30 cellular contexts compared by ENCODE assay signal in genomic region chr17:79203016-79203415, GRCh38.
DNase-seq lines count a peak whose midpoint lies in the region; ATAC-seq and TF ChIP-seq lines count a peak whose summit lies in the region.
"Had no signal": no experiment of that assay in that cellular context is flagged by ENCODE, and none has a peak within 500 bp of the region (broad histone marks: within the 10 kb centered on the region; RNA-seq: fewer than 3 reads in every experiment).

No MANE protein-coding gene starts in this region.

- WGBS in H9 (ENCODE audit: extremely low coverage, insufficient read length, low lambda C conversion rate): no CpG with 5 or more reads among the region's 9 CpGs
- 88 to 90% methylated on average over 3 to 4 of the region's 9 CpGs for WGBS in endodermal cell (ENCODE audit: insufficient coverage in 1 of 2, insufficient read length in 1 of 2), 2 experiments

- no peak overlapping the region for H4K91ac ChIP-seq in H9 (ENCODE audit: insufficient read length, low read depth, low read length)

- no peak overlapping the region for H2BK15ac ChIP-seq in H9 (ENCODE audit: low read depth, low read length)

- no peak overlapping the region for H4K8ac ChIP-seq in H9 (replicated peaks; ENCODE audit: insufficient read length, low read depth, low read length)

- no peak overlapping the region for H3K56ac ChIP-seq in H9 (ENCODE audit: insufficient read length, low read depth, low read length)

- no peaks in the 10 kb centered on the region for H3K27me3 ChIP-seq in DOHH2 (ENCODE audit: control insufficient read depth, low read length)
- no peaks in the 10 kb centered on the region for H3K27me3 ChIP-seq in H9 (ENCODE audit: insufficient read depth, low read length)
- H3K27me3 ChIP-seq in endodermal cell (ENCODE audit: control insufficient read depth, insufficient read depth, low read length, poor library complexity, severe bottlenecking): no peaks in the 10 kb centered on the region

- H2AK5ac ChIP-seq in H9 (ENCODE audit: insufficient read length, low read length): no peak overlapping the region

- H4K5ac ChIP-seq in H9 (ENCODE audit: insufficient read length, low read depth, low read length): no peak overlapping the region

- H3K27me3 Mint-ChIP-seq in H9 (ENCODE audit: low read depth) (peaks cover 1% of the 10 kb centered on the region), endodermal cell (ENCODE audit: insufficient read depth) (no peaks in the 10 kb centered on the region)
- H3K27me3 Mint-ChIP-seq in activated T-helper 1 cell treated with anti-CD3 and anti-CD28 coated beads, Interleukin-12 subunit alpha, Interleukin-12 subunit beta, Interleukin-2, Interleukin-4 antibody, amounts not matched to agents 30 ng/mL and 10 ng/mL and 1 ng/mL, durations not matched to agents 14 hours and 24 hours and 36 hours (ENCODE audit: insufficient read depth): peaks cover 5% of the 10 kb centered on the region

- H2BK120ac ChIP-seq in H9 (ENCODE audit: low read depth, low read length, poor library complexity, severe bottlenecking): no peak overlapping the region

- intact Hi-C loops in mucosa of descending colon (cut with DNase I, micrococcal nuclease): no loop called here
- intact Hi-C loops in activated T-helper 1 cell treated with anti-CD3 and anti-CD28 coated beads, Interleukin-12 subunit alpha, Interleukin-12 subunit beta, Interleukin-2, Interleukin-4 antibody, amounts not matched to agents 30 ng/mL and 10 ng/mL and 1 ng/mL, durations not matched to agents 14 hours and 24 hours and 36 hours (cut with micrococcal nuclease): no loop called here

- H3K4me2 ChIP-seq in DOHH2 (ENCODE audit: low read length) (no peak overlapping the region), H9 (ENCODE audit: insufficient read depth, insufficient read length, low read length) (no peak overlapping the region)

- no peak overlapping the region for H3K27ac ChIP-seq in DOHH2 (ENCODE audit: low read depth, low read length)
- no peak overlapping the region for H3K27ac ChIP-seq in H9 (ENCODE audit: insufficient read length, low read depth, low read length)
- no peak overlapping the region for H3K27ac ChIP-seq in endodermal cell (ENCODE audit: low read depth, low read length)
- H3K27ac ChIP-seq: adrenal gland, esophagus squamous epithelium, GM23248, SJSA1, tibial nerve had no signal

- no peaks in the 10 kb centered on the region for H3K79me2 ChIP-seq in DOHH2 (ENCODE audit: control insufficient read depth, low read length)
- no peaks in the 10 kb centered on the region for H3K79me2 ChIP-seq in H9 (ENCODE audit: insufficient read depth, low read length)

- no peak overlapping the region for H2BK5ac ChIP-seq in H9 (ENCODE audit: insufficient read length, low read length)

- H3K27ac Mint-ChIP-seq in H9: no peak overlapping the region
- H3K27ac Mint-ChIP-seq in endodermal cell: no peak overlapping the region
- no peak overlapping the region for H3K27ac Mint-ChIP-seq in activated T-helper 1 cell treated with anti-CD3 and anti-CD28 coated beads, Interleukin-12 subunit alpha, Interleukin-12 subunit beta, Interleukin-2, Interleukin-4 antibody, amounts not matched to agents 30 ng/mL and 10 ng/mL and 1 ng/mL, durations not matched to agents 14 hours and 24 hours and 36 hours
- H3K27ac Mint-ChIP-seq: activated CD4-positive, alpha-beta memory T cell treated with anti-CD3 and anti-CD28 coated beads, Interleukin-2, amount 10 ng/mL, durations not matched to agents 7 days and 5 days; activated naive CD4-positive, alpha-beta T cell treated with anti-CD3 and anti-CD28 coated beads, Interleukin-2, amount 10 ng/mL, durations not matched to agents 7 days and 5 days; natural killer cell treated with Interleukin-12 subunit alpha and Interleukin-12 subunit beta and Interleukin-15 and Interleukin-18, amount 100 ng/mL, for 72 hours; T-helper 1 cell treated with Interleukin-12 subunit alpha and Interleukin-12 subunit beta and Interleukin-4 antibody, amounts not matched to agents 30 μg/mL and 1 μg/mL, for 36 hours had no signal

- no peak for DNase-seq in H9
- DNase-seq in NCI-H69 (lab: John Stamatoyannopoulos, UW): peak; percentile 29
- DNase-seq in endodermal cell: peak; percentile 74
- DNase-seq in dermis blood vessel endothelial cell: no peak
- DNase-seq in mucosa of descending colon: no peak
- no peak for DNase-seq in activated T-helper 1 cell treated with anti-CD3 and anti-CD28 coated beads, Interleukin-12 subunit alpha, Interleukin-12 subunit beta, Interleukin-2, Interleukin-4 antibody, amounts not matched to agents 30 ng/mL and 10 ng/mL and 1 ng/mL, durations not matched to agents 14 hours and 24 hours and 36 hours (ENCODE audit: low spot score)
- DNase-seq in T-helper 9 cell: no peak
- DNase-seq: activated CD4-positive, alpha-beta memory T cell treated with anti-CD3 and anti-CD28 coated beads, Interleukin-2, amount 10 ng/mL, durations not matched to agents 7 days and 5 days; activated CD4-positive, alpha-beta T cell treated with anti-CD3 and anti-CD28 coated beads for 1 hour; activated CD8-positive, alpha-beta memory T cell treated with anti-CD3 and anti-CD28 coated beads, Interleukin-2, amount 50 U/mL, for 4 hours; activated naive CD4-positive, alpha-beta T cell treated with anti-CD3 and anti-CD28 coated beads, Interleukin-2, amount 10 ng/mL, durations not matched to agents 7 days and 5 days; adrenal gland; AML-193; CD4-positive, alpha-beta memory T cell; cerebellar nuclear complex; esophagus squamous epithelium; foreskin melanocyte; NCI-H1105; NCI-H2029; NCI-H526 treated with DMSO at 0.1 percent for 48 hours; RPMI8226; stimulated activated CD4-positive, alpha-beta T cell treated with anti-CD3 and anti-CD28 coated beads, Interleukin-4, amount 100 ng/mL, for 24 hours had no signal

- H3K23me2 ChIP-seq in H9 (ENCODE audit: insufficient read length, low read depth, low read length, poor library complexity, severe bottlenecking): no peaks in the 10 kb centered on the region

- H3K9me3 Mint-ChIP-seq in H9: no peaks in the 10 kb centered on the region
- no peaks in the 10 kb centered on the region for H3K9me3 Mint-ChIP-seq in endodermal cell
- no peaks in the 10 kb centered on the region for H3K9me3 Mint-ChIP-seq in activated T-helper 1 cell treated with anti-CD3 and anti-CD28 coated beads, Interleukin-12 subunit alpha, Interleukin-12 subunit beta, Interleukin-2, Interleukin-4 antibody, amounts not matched to agents 30 ng/mL and 10 ng/mL and 1 ng/mL, durations not matched to agents 14 hours and 24 hours and 36 hours
- H3K9me3 Mint-ChIP-seq: activated CD4-positive, alpha-beta memory T cell treated with anti-CD3 and anti-CD28 coated beads, Interleukin-2, amount 10 ng/mL, durations not matched to agents 7 days and 5 days; activated naive CD4-positive, alpha-beta T cell treated with anti-CD3 and anti-CD28 coated beads, Interleukin-2, amount 10 ng/mL, durations not matched to agents 7 days and 5 days; CD4-positive, alpha-beta memory T cell; natural killer cell treated with Interleukin-12 subunit alpha and Interleukin-12 subunit beta and Interleukin-15 and Interleukin-18, amount 100 ng/mL, for 72 hours; T-helper 1 cell treated with Interleukin-12 subunit alpha and Interleukin-12 subunit beta and Interleukin-4 antibody, amounts not matched to agents 30 μg/mL and 1 μg/mL, for 36 hours had no signal

- no peaks in the 10 kb centered on the region; the same call in 1 of the 2 replicates for H4K20me1 ChIP-seq in DOHH2 (ENCODE audit: control insufficient read depth, insufficient read depth, low read depth, low read length)
- no peaks in the 10 kb centered on the region for H4K20me1 ChIP-seq in H9 (ENCODE audit: control insufficient read depth, insufficient read depth, insufficient read length)

- H3K9ac ChIP-seq in H9 (ENCODE audit: extremely low read depth, insufficient read length, low read length) (no peak overlapping the region), endodermal cell (ENCODE audit: extremely low read depth, low read length, poor library complexity, severe bottlenecking) (no peak overlapping the region)
- H3K9ac ChIP-seq: GM23248 had no signal

- H3K4me3 ChIP-seq in DOHH2 (ENCODE audit: low read length) (no peak overlapping the region), endodermal cell (ENCODE audit: low read length) (no peak overlapping the region), mucosa of descending colon (no peak overlapping the region)
- H3K4me3 ChIP-seq: adrenal gland, esophagus squamous epithelium, GM23248, lung, SJSA1, tibial nerve had no signal

- ATAC-seq in mucosa of descending colon: no peak
- ATAC-seq: natural killer cell treated with Interleukin-12 subunit alpha and Interleukin-12 subunit beta and Interleukin-15 and Interleukin-18, amount 100 ng/mL, for 72 hours had no signal

- no peak overlapping the region for H3K18ac ChIP-seq in H9 (ENCODE audit: insufficient read length, low read depth, low read length)

- H3K14ac ChIP-seq in H9 (ENCODE audit: insufficient read depth, low read length): no peak overlapping the region

- no peak overlapping the region for H2AFZ ChIP-seq in H9 (ENCODE audit: low read length)
- H2AFZ ChIP-seq: GM23248 had no signal

- TF ChIP-seq CTCF in DOHH2 (IDR thresholded peaks at IDR 0.05; ENCODE audit: low read depth, low read length, poor library complexity, severe bottlenecking) (peak; percentile 26), H9 (conservative IDR thresholded peaks at IDR 0.05) (peak; percentile 50), endodermal cell (conservative IDR thresholded peaks at IDR 0.05) (peak; percentile 56), mucosa of descending colon (IDR thresholded peaks at IDR 0.05) (no peak)

- H3K4me3 Mint-ChIP-seq in H9 (no peak overlapping the region), endodermal cell (no peak overlapping the region)
- H3K4me3 Mint-ChIP-seq in activated T-helper 1 cell treated with anti-CD3 and anti-CD28 coated beads, Interleukin-12 subunit alpha, Interleukin-12 subunit beta, Interleukin-2, Interleukin-4 antibody, amounts not matched to agents 30 ng/mL and 10 ng/mL and 1 ng/mL, durations not matched to agents 14 hours and 24 hours and 36 hours: no peak overlapping the region
- H3K4me3 Mint-ChIP-seq: activated CD4-positive, alpha-beta memory T cell treated with anti-CD3 and anti-CD28 coated beads, Interleukin-2, amount 10 ng/mL, durations not matched to agents 7 days and 5 days; activated naive CD4-positive, alpha-beta T cell treated with anti-CD3 and anti-CD28 coated beads, Interleukin-2, amount 10 ng/mL, durations not matched to agents 7 days and 5 days; brain; CD4-positive, alpha-beta memory T cell; natural killer cell treated with Interleukin-12 subunit alpha and Interleukin-12 subunit beta and Interleukin-15 and Interleukin-18, amount 100 ng/mL, for 72 hours; T-helper 1 cell treated with Interleukin-12 subunit alpha and Interleukin-12 subunit beta and Interleukin-4 antibody, amounts not matched to agents 30 μg/mL and 1 μg/mL, for 36 hours had no signal

- H3K4me1 ChIP-seq in DOHH2 (ENCODE audit: control insufficient read depth, low read length) (no peaks in the 10 kb centered on the region), H9 (ENCODE audit: insufficient read depth, low read length) (peaks cover 10% of the 10 kb centered on the region; the same call in 1 of the 2 replicates), endodermal cell (ENCODE audit: control insufficient read depth, insufficient read depth, low read length) (no peaks in the 10 kb centered on the region), mucosa of descending colon (ENCODE audit: low read depth) (no peaks in the 10 kb centered on the region)
- H3K4me1 ChIP-seq: adrenal gland, esophagus squamous epithelium, tibial nerve had no signal

- no peak overlapping the region for H2BK12ac ChIP-seq in H9 (ENCODE audit: insufficient read length, low read depth, low read length)

- H3K4me1 Mint-ChIP-seq in H9 (peaks cover 29 to 38% of the 10 kb centered on the region in 2 experiments), endodermal cell (peaks cover 10% of the 10 kb centered on the region)
- no peaks in the 10 kb centered on the region for H3K4me1 Mint-ChIP-seq in activated T-helper 1 cell treated with anti-CD3 and anti-CD28 coated beads, Interleukin-12 subunit alpha, Interleukin-12 subunit beta, Interleukin-2, Interleukin-4 antibody, amounts not matched to agents 30 ng/mL and 10 ng/mL and 1 ng/mL, durations not matched to agents 14 hours and 24 hours and 36 hours (ENCODE audit: low read depth)
- H3K4me1 Mint-ChIP-seq: activated CD4-positive, alpha-beta memory T cell treated with anti-CD3 and anti-CD28 coated beads, Interleukin-2, amount 10 ng/mL, durations not matched to agents 7 days and 5 days; activated naive CD4-positive, alpha-beta T cell treated with anti-CD3 and anti-CD28 coated beads, Interleukin-2, amount 10 ng/mL, durations not matched to agents 7 days and 5 days; CD4-positive, alpha-beta memory T cell had no signal

- no peaks in the 10 kb centered on the region for H3K79me1 ChIP-seq in H9 (ENCODE audit: insufficient read depth, low read depth, low read length, poor library complexity, severe bottlenecking)

- H2BK20ac ChIP-seq in H9 (ENCODE audit: low read depth, low read length, poor library complexity, severe bottlenecking): no peak overlapping the region

- H3F3A ChIP-seq in DOHH2 (ENCODE audit: control insufficient read depth, insufficient read depth): no peaks in the 10 kb centered on the region

- H3K36me3 Mint-ChIP-seq in H9 (ENCODE audit: insufficient read depth in 1 of 3, low read depth in 3 of 3): no peaks in the 10 kb centered on the region
- H3K36me3 Mint-ChIP-seq in endodermal cell (ENCODE audit: low read depth): no peaks in the 10 kb centered on the region
- no peaks in the 10 kb centered on the region for H3K36me3 Mint-ChIP-seq in activated T-helper 1 cell treated with anti-CD3 and anti-CD28 coated beads, Interleukin-12 subunit alpha, Interleukin-12 subunit beta, Interleukin-2, Interleukin-4 antibody, amounts not matched to agents 30 ng/mL and 10 ng/mL and 1 ng/mL, durations not matched to agents 14 hours and 24 hours and 36 hours (ENCODE audit: low read depth)
- H3K36me3 Mint-ChIP-seq: activated naive CD4-positive, alpha-beta T cell treated with anti-CD3 and anti-CD28 coated beads, Interleukin-2, amount 10 ng/mL, durations not matched to agents 7 days and 5 days; CD4-positive, alpha-beta memory T cell; natural killer cell treated with Interleukin-12 subunit alpha and Interleukin-12 subunit beta and Interleukin-15 and Interleukin-18, amount 100 ng/mL, for 72 hours had no signal

- no peaks in the 10 kb centered on the region for H3K9me2 ChIP-seq in DOHH2 (replicated peaks; ENCODE audit: control insufficient read depth, low read length)

- H3K9me3 ChIP-seq in DOHH2 (ENCODE audit: control insufficient read depth, insufficient read depth, low read length): no peaks in the 10 kb centered on the region
- H3K9me3 ChIP-seq in H9 (ENCODE audit: control insufficient read depth, low read depth, low read length): no peaks in the 10 kb centered on the region
- no peaks in the 10 kb centered on the region for H3K9me3 ChIP-seq in endodermal cell (ENCODE audit: control insufficient read depth, low read length)
- no peaks in the 10 kb centered on the region for H3K9me3 ChIP-seq in mucosa of descending colon
- H3K9me3 ChIP-seq: adrenal gland, esophagus squamous epithelium, SJSA1 had no signal

- H3K23ac ChIP-seq in H9 (ENCODE audit: insufficient read length, low read depth, low read length): no peak overlapping the region

- H3K36me3 ChIP-seq in DOHH2 (ENCODE audit: control insufficient read depth, low read length) (no peaks in the 10 kb centered on the region), endodermal cell (ENCODE audit: control insufficient read depth, insufficient read depth, low read length) (no peaks in the 10 kb centered on the region), mucosa of descending colon (ENCODE audit: low read depth) (no peaks in the 10 kb centered on the region)
- H3K36me3 ChIP-seq: adrenal gland, esophagus squamous epithelium, SJSA1, tibial nerve had no signal

- H3K4ac ChIP-seq in H9 (ENCODE audit: low read depth, low read length): no peak overlapping the region

- no peak overlapping the region for H3T11ph ChIP-seq in H9 (ENCODE audit: low read length)

Comparison
In these comparisons a context has a peak if more than half of its experiments do, and no peak if none do; other contexts are left out.
1. DNase-seq: peak in NCI-H69 (single experiment) and endodermal cell (single experiment); none in H9 (single experiment), dermis blood vessel endothelial cell (single experiment), mucosa of descending colon (0 of 3), activated T-helper 1 cell treated with anti-CD3 and anti-CD28 coated beads, Interleukin-12 subunit alpha, Interleukin-12 subunit beta, Interleukin-2, Interleukin-4 antibody, amounts not matched to agents 30 ng/mL and 10 ng/mL and 1 ng/mL, durations not matched to agents 14 hours and 24 hours and 36 hours (single experiment) and T-helper 9 cell (single experiment).